ENCODE assay signal across 2 cellular contexts in genomic region chr1:79380078-79380477, GRCh38.
TF ChIP-seq lines count a peak whose summit lies in the region.

No MANE protein-coding gene starts in this region.

TF ChIP-seq in SK-N-SH, 30 proteins besides CTCF, POLR2A, EP300 and RAD21 (continued from another document):
- no peak for TF ChIP-seq REST (IDR thresholded peaks at IDR 0.05; ENCODE audit: low read depth, low read length)
- TF ChIP-seq NRF1 (IDR thresholded peaks at IDR 0.05; ENCODE audit: low read depth, low read length): no peak
- TF ChIP-seq YY1 (IDR thresholded peaks at IDR 0.05; ENCODE audit: low read depth): no peak
- TF ChIP-seq MEF2A (IDR thresholded peaks at IDR 0.05; ENCODE audit: borderline replicate concordance, low read depth): no peak
- no peak for TF ChIP-seq IRF3 (IDR thresholded peaks at IDR 0.05; ENCODE audit: low read depth, low read length)
- TF ChIP-seq SIN3A (IDR thresholded peaks at IDR 0.05; ENCODE audit: borderline replicate concordance, low read depth, low read length): no peak
- no peak for TF ChIP-seq FOXM1 (IDR thresholded peaks at IDR 0.05; ENCODE audit: low read depth)
- no peak for TF ChIP-seq RXRA (IDR thresholded peaks at IDR 0.05; ENCODE audit: borderline replicate concordance, low read depth)
- no peak for TF ChIP-seq SMC3 (IDR thresholded peaks at IDR 0.05; ENCODE audit: low read depth, low read length)
- no peak for TF ChIP-seq TEAD4 (IDR thresholded peaks at IDR 0.05; ENCODE audit: borderline replicate concordance, insufficient read depth)
- no peak for TF ChIP-seq GABPA (IDR thresholded peaks at IDR 0.05; ENCODE audit: low read depth)
- TF ChIP-seq NFIC (IDR thresholded peaks at IDR 0.05; ENCODE audit: borderline replicate concordance): no peak
- TF ChIP-seq GATA2 (CRISPR knock-in tag; IDR thresholded peaks at IDR 0.05): no peak
- TF ChIP-seq TAF1 (IDR thresholded peaks at IDR 0.05; ENCODE audit: borderline replicate concordance, low read depth, low read length): no peak
TF ChIP-seq in SK-N-SH: peak in this region for 0.

TF ChIP-seq in SK-N-SH treated with all-trans-retinoic acid at 6 μM for 48 hours, 23 proteins besides CTCF, POLR2A, EP300 and RAD21 (continued from another document):
- TF ChIP-seq TSHZ2 (CRISPR knock-in tag; IDR thresholded peaks at IDR 0.05) (no peak), OSR1 (CRISPR knock-in tag; IDR thresholded peaks at IDR 0.05) (no peak), ZNF565 (CRISPR knock-in tag; conservative IDR thresholded peaks at IDR 0.05; ENCODE audit: low read depth) (no peak), CREB5 (CRISPR knock-in tag; IDR thresholded peaks at IDR 0.05; ENCODE audit: low read depth) (no peak)
